2 cellular contexts compared by ENCODE assay signal in genomic region chr4:25857403-25857802, GRCh38.
TF ChIP-seq lines count a peak whose summit lies in the region.

No MANE protein-coding gene starts in this region.

TF ChIP-seq in A549, 52 proteins besides CTCF, POLR2A, EP300 and RAD21:
- TF ChIP-seq E2F6 (IDR thresholded peaks at IDR 0.05; ENCODE audit: borderline replicate concordance, low read depth) (no peak), ZFP36 (IDR thresholded peaks at IDR 0.05; ENCODE audit: borderline replicate concordance, partially characterized antibody) (peak; percentile 42)

TF ChIP-seq in H1, 55 proteins besides CTCF, POLR2A, EP300 and RAD21:
- no peak for TF ChIP-seq SUZ12 (IDR thresholded peaks at IDR 0.05; ENCODE audit: low read length)
- TF ChIP-seq CBX8 (IDR thresholded peaks at IDR 0.05; ENCODE audit: borderline replicate concordance, low read depth, low read length): no peak
- TF ChIP-seq, protein P1, sequence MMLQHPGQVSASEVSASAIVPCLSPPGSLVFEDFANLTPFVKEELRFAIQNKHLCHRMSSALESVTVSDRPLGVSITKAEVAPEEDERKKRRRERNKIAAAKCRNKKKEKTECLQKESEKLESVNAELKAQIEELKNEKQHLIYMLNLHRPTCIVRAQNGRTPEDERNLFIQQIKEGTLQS (IDR thresholded peaks at IDR 0.05; ENCODE audit: insufficient read depth, low read depth, low read length): no peak
- peak; percentile 38; the same call in 1 of the 2 replicates for TF ChIP-seq TEAD4 (IDR thresholded peaks at IDR 0.05; ENCODE audit: low read depth, low read length)
- TF ChIP-seq KDM1A (IDR thresholded peaks at IDR 0.05; ENCODE audit: borderline replicate concordance, low read length): peak; percentile 85; the same call in 1 of the 2 replicates
- TF ChIP-seq POU5F1 (IDR thresholded peaks at IDR 0.05; ENCODE audit: low read depth, low read length): no peak
- TF ChIP-seq CHD1 (IDR thresholded peaks at IDR 0.05; ENCODE audit: low read depth, low read length): no peak
